22 cellular contexts compared by ENCODE assay signal in the genomic region with DNA sequence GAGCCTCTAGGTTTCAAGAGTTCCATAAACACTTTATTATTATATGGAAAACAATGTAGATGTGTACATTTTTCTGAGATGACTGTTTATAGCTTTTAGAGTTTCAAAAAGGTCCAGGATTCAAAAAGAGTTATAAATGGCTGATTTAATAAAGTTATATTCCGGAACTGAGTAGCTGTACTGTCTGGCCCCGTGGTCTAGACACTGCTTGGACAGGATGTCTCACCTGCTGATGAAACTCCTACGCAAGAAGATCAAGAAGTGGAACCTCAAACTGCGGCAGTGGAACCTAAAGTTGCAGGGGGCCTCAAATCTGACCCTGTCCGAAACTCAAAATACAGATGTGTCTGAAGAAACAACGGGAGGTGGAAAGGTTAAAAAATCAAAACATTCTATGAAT.
"Had no signal": no experiment of that assay in that cellular context is flagged by ENCODE, and none has a peak within 500 bp of the region (broad histone marks: within the 10 kb centered on the region; RNA-seq: fewer than 3 reads in every experiment).

No MANE protein-coding gene starts in this region.

- ATAC-seq: activated T-cell treated with anti-CD3 and anti-CD28 coated beads, Interleukin-2, amount 50 U/mL, for 4 hours; gastroesophageal sphincter; lower lobe of right lung; naive thymus-derived CD4-positive, alpha-beta T cell; WTC11 had no signal

- H3K4me1 Mint-ChIP-seq: activated naive CD4-positive, alpha-beta T cell treated with anti-CD3 and anti-CD28 coated beads, Interleukin-2, amount 10 ng/mL, durations not matched to agents 7 days and 5 days had no signal

- H3K4me3 ChIP-seq: adrenal gland, breast epithelium, colonic mucosa, gastroesophageal sphincter, lower lobe of right lung, spleen, transverse colon, uterus had no signal

- H3K27ac ChIP-seq: adrenal gland, colonic mucosa, lower lobe of right lung, spleen, transverse colon, uterus had no signal

- H3K4me3 Mint-ChIP-seq: activated naive CD4-positive, alpha-beta T cell treated with anti-CD3 and anti-CD28 coated beads, Interleukin-2, amount 10 ng/mL, durations not matched to agents 7 days and 5 days; activated T-cell treated with anti-CD3 and anti-CD28 coated beads, Interleukin-2, amount 50 U/mL, for 4 hours; central memory CD8-positive, alpha-beta T cell; naive thymus-derived CD4-positive, alpha-beta T cell; stimulated activated naive CD8-positive, alpha-beta T cell treated with anti-CD3 and anti-CD28 coated beads, Interleukin-15, Interleukin-2, amounts not matched to agents 100 ng/mL and 50 ng/mL, for 24 hours; WTC11 had no signal

- H3K9me3 Mint-ChIP-seq: activated naive CD4-positive, alpha-beta T cell treated with anti-CD3 and anti-CD28 coated beads, Interleukin-2, amount 10 ng/mL, durations not matched to agents 7 days and 5 days; activated T-cell treated with anti-CD3 and anti-CD28 coated beads, Interleukin-2, amount 50 U/mL, for 4 hours; central memory CD8-positive, alpha-beta T cell; naive thymus-derived CD4-positive, alpha-beta T cell; stimulated activated naive CD8-positive, alpha-beta T cell treated with anti-CD3 and anti-CD28 coated beads, Interleukin-15, Interleukin-2, amounts not matched to agents 100 ng/mL and 50 ng/mL, for 24 hours; WTC11 had no signal

- H3K4me1 ChIP-seq: colonic mucosa, uterus had no signal

- H3K27me3 ChIP-seq: adrenal gland, breast epithelium, colonic mucosa, gastroesophageal sphincter, spleen, transverse colon, uterus had no signal

- H3K9me3 ChIP-seq: adrenal gland, breast epithelium, colonic mucosa, gastroesophageal sphincter, lower lobe of right lung, spleen, transverse colon, uterus had no signal

- H3K27ac Mint-ChIP-seq: activated naive CD4-positive, alpha-beta T cell treated with anti-CD3 and anti-CD28 coated beads, Interleukin-2, amount 10 ng/mL, durations not matched to agents 7 days and 5 days; progenitor cell of endocrine pancreas; stimulated activated naive CD8-positive, alpha-beta T cell treated with anti-CD3 and anti-CD28 coated beads, Interleukin-15, Interleukin-2, amounts not matched to agents 100 ng/mL and 50 ng/mL, for 24 hours; WTC11 had no signal

- H3K27me3 Mint-ChIP-seq: activated naive CD4-positive, alpha-beta T cell treated with anti-CD3 and anti-CD28 coated beads, Interleukin-2, amount 10 ng/mL, durations not matched to agents 7 days and 5 days; central memory CD8-positive, alpha-beta T cell; naive thymus-derived CD4-positive, alpha-beta T cell; progenitor cell of endocrine pancreas; stimulated activated naive CD8-positive, alpha-beta T cell treated with anti-CD3 and anti-CD28 coated beads, Interleukin-15, Interleukin-2, amounts not matched to agents 100 ng/mL and 50 ng/mL, for 24 hours had no signal

- H3K36me3 ChIP-seq: breast epithelium, colonic mucosa, uterus had no signal

- DNase-seq: activated CD8-positive, alpha-beta memory T cell treated with anti-CD3 and anti-CD28 coated beads for 24 hours; activated CD8-positive, alpha-beta memory T cell treated with anti-CD3 and anti-CD28 coated beads, Interleukin-2, amount 50 U/mL, for 4 hours; activated effector memory CD4-positive, alpha-beta T cell treated with Interleukin-2 at 50 U/mL for 16 hours; activated naive CD4-positive, alpha-beta T cell treated with anti-CD3 and anti-CD28 coated beads, Interleukin-2, amount 10 ng/mL, durations not matched to agents 7 days and 5 days; activated T-cell treated with anti-CD3 and anti-CD28 coated beads, Interleukin-2, amount 50 U/mL, for 4 hours; adrenal gland; colonic mucosa; head of caudate nucleus; lower lobe of right lung; naive thymus-derived CD4-positive, alpha-beta T cell; retina; spleen; stimulated activated CD4-positive, alpha-beta T cell treated with anti-CD3 and anti-CD28 coated beads, Interleukin-4, amount 100 ng/mL, for 24 hours; T1000; transverse colon; uterus had no signal
